15 cellular contexts compared by ENCODE assay signal in the genomic region with DNA sequence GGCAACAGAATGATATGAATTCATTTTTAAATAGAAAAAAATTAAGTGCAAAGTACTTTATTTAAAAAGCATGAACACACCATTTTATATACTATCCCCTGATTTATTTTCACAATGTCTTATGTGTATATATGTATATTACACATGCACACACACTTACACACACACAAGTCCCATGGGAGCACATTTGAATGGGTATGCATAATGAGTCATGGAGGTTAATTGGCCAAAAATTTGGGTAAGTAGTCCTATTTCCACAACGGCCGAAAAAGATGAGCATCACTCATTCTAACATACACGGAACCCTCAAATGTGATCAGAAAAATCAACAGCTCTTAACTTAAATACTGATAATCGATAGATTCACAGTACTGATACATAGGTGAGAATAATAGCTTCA.
DNase-seq lines count a peak whose midpoint lies in the region; ATAC-seq and TF ChIP-seq lines count a peak whose summit lies in the region.
"Had no signal": no experiment of that assay in that cellular context is flagged by ENCODE, and none has a peak within 500 bp of the region (broad histone marks: within the 10 kb centered on the region; RNA-seq: fewer than 3 reads in every experiment).

No MANE protein-coding gene starts in this region.

- TF ChIP-seq CTCF in PC-3 (conservative IDR thresholded peaks at IDR 0.05; ENCODE audit: low read depth, low read length) (no peak), vagina (IDR thresholded peaks at IDR 0.05) (no peak)

- no peaks in the 10 kb centered on the region for H3K79me2 ChIP-seq in ACC112 (ENCODE audit: control insufficient read depth, insufficient read depth, low read length, unreplicated experiment)
- no peaks in the 10 kb centered on the region for H3K79me2 ChIP-seq in PC-3 (ENCODE audit: low read length)

- DNase-seq in HS-5 (ENCODE audit: low read depth) (peak; percentile 55), PC-3 (peak; percentile 22), fibroblast of peridontal ligament (ENCODE audit: extremely low read depth) (peak; percentile 65), dedifferentiated amniotic fluid mesenchymal stem cell (ENCODE audit: extremely low spot score) (no peak), islet precursor cell (no peak), vagina (ENCODE audit: extremely low spot score in 2 of 2) (no peak)
- DNase-seq: C1 segment of cervical spinal cord; CD8-positive, alpha-beta memory T cell; DMS79; KBM-7; NCI-H1436 treated with DMSO at 0.1 percent for 48 hours; NCI-H2081 treated with DMSO at 0.1 percent for 48 hours; NCI-H510A treated with DMSO at 0.1 percent for 48 hours had no signal

- no peak overlapping the region for H3K4me2 ChIP-seq in PC-3 (ENCODE audit: low read length)
- H3K4me2 ChIP-seq: A549 had no signal

- POLR2A ChIA-PET in PC-3 (lab: Charles Lee; ENCODE audit: unreplicated experiment), result no interaction called here

- no peaks in the 10 kb centered on the region for H3F3A ChIP-seq in PC-3 (ENCODE audit: low read length, unreplicated experiment)

- no peaks in the 10 kb centered on the region for H4K20me1 ChIP-seq in PC-3 (ENCODE audit: low read length)

- no peak overlapping the region for H3K4me3 ChIP-seq in ACC112 (ENCODE audit: low read depth, low read length)
- H3K4me3 ChIP-seq in PC-3 (ENCODE audit: low read length), result no peak overlapping the region
- no peak overlapping the region for H3K4me3 ChIP-seq in vagina
- H3K4me3 ChIP-seq: A549 had no signal

- no peak for TF ChIP-seq POLR2A in vagina (IDR thresholded peaks at IDR 0.05)

- H3K4me1 ChIP-seq in ACC112 (ENCODE audit: control insufficient read depth, insufficient read depth, low read length, unreplicated experiment) (peaks cover 26% of the 10 kb centered on the region), PC-3 (ENCODE audit: insufficient read depth, low read length) (peaks cover 34% of the 10 kb centered on the region), vagina (no peaks in the 10 kb centered on the region)

- no peak for ATAC-seq in PC-3
- ATAC-seq: A549 had no signal

- no peaks in the 10 kb centered on the region for H3K27me3 ChIP-seq in ACC112 (ENCODE audit: insufficient read depth, low read length)
- H3K27me3 ChIP-seq in PC-3 (ENCODE audit: low read length), result no peaks in the 10 kb centered on the region
- no peaks in the 10 kb centered on the region for H3K27me3 ChIP-seq in vagina

- H2AFZ ChIP-seq in ACC112 (ENCODE audit: low read length, unreplicated experiment), result no peak overlapping the region
- H2AFZ ChIP-seq in PC-3 (ENCODE audit: low read length), result no peak overlapping the region

- H3K9me3 ChIP-seq in PC-3 (ENCODE audit: low read length), result no peaks in the 10 kb centered on the region
- no peaks in the 10 kb centered on the region for H3K9me3 ChIP-seq in vagina
- H3K9me3 ChIP-seq: A549 had no signal

- CTCF ChIA-PET in PC-3 (lab: Charles Lee), result no interaction called here

- 0 out of 2 replicates have a peak overlapping the region, but pooled peaks have one; percentile 3 for H3K27ac ChIP-seq in ACC112 (ENCODE audit: low read depth, low read length)
- no peak overlapping the region for H3K27ac ChIP-seq in PC-3 (ENCODE audit: low read length)
- no peak overlapping the region for H3K27ac ChIP-seq in vagina

- no peak overlapping the region for H3K9ac ChIP-seq in PC-3 (ENCODE audit: low read length)

- BruUV-seq in PC-3 (replicated peaks; lab: Mats Ljungman, UMichigan), result no TSS peak

- H3K36me3 ChIP-seq in ACC112 (ENCODE audit: insufficient read depth, low read length) (no peaks in the 10 kb centered on the region), PC-3 (ENCODE audit: low read depth, low read length) (no peaks in the 10 kb centered on the region), vagina (no peaks in the 10 kb centered on the region)

- H3K9me2 ChIP-seq in PC-3 (replicated peaks; ENCODE audit: low read length), result no peaks in the 10 kb centered on the region

- intact Hi-C loops in PC-3 (cut with micrococcal nuclease), result no loop called here
- intact Hi-C loops in vagina (cut with DNase I), result no loop called here

Comparison
In these comparisons a context has a peak if more than half of its experiments do, and no peak if none do; other contexts are left out.
1. DNase-seq: peak in HS-5 (single experiment), PC-3 (single experiment) and fibroblast of peridontal ligament (single experiment); none in dedifferentiated amniotic fluid mesenchymal stem cell (single experiment), islet precursor cell (single experiment) and vagina (0 of 2).